In genomic region chr17:12673788-12674187, GRCh38 we compare ENCODE assay signal across 19 cellular contexts. TPM values are rescaled to one million over a fixed set of nuclear protein-coding genes. Genes with fewer than 3 reads are reported as not detected.
DNase-seq lines count a peak whose midpoint lies in the region; ATAC-seq, FAIRE-seq and TF ChIP-seq lines count a peak whose summit lies in the region.
"Had no signal": no experiment of that assay in that cellular context is flagged by ENCODE, and none has a peak within 500 bp of the region (broad histone marks: within the 10 kb centered on the region; RNA-seq: fewer than 3 reads in every experiment).

No MANE protein-coding gene starts in this region.

- H3K27ac ChIP-seq in left ventricle myocardium inferior (replicated peaks) (peak overlapping the region; percentile 10), sigmoid colon (peak overlapping the region in 3 of 4 donors; percentile 1 to 97 (median 91)), small intestine (ENCODE audit: low read depth in 1 of 2, low read length in 1 of 2) (no peak overlapping the region)
- H3K27ac ChIP-seq: C4-2B had no signal

- no peak for TF ChIP-seq EP300 in sigmoid colon (IDR thresholded peaks at IDR 0.05)

- H3K4me1 ChIP-seq in left ventricle myocardium inferior (peaks cover 57% of the 10 kb centered on the region), sigmoid colon (peaks cover 0 to 84% (median 43%) of the 10 kb centered on the region in 4 donors), small intestine (ENCODE audit: control insufficient read depth in 2 of 2, insufficient read depth in 1 of 2, low read depth in 1 of 2, low read length in 1 of 2) (no peaks in the 10 kb centered on the region)

- DNase-seq in left ventricle myocardium inferior (no peak), Right ventricle myocardium superior (no peak), NOMO-1 treated with dmso at 0.1 percent for 144 hours (lab: John Stamatoyannopoulos, UW; ENCODE audit: unreplicated experiment) (peak; percentile 9), choroid plexus epithelial cell (ENCODE audit: low read depth) (peak; percentile 41), sigmoid colon (no peak), COR-L47 (lab: John Stamatoyannopoulos, UW) (no peak), NCI-H1694 (lab: John Stamatoyannopoulos, UW) (no peak), small intestine (no peak)
- DNase-seq: activated CD4-positive, CD25-positive, alpha-beta regulatory T cell treated with anti-CD3 and anti-CD28 coated beads, Interleukin-2, amount 50 U/mL, for 72 hours; activated naive CD8-positive, alpha-beta T cell treated with anti-CD3 and anti-CD28 coated beads, Interleukin-2, amount 10 ng/mL, durations not matched to agents 7 days and 5 days; heart left ventricle; NCI-H1105; NCI-H69; nucleus accumbens had no signal

- no peak for ATAC-seq in Right ventricle myocardium superior (ENCODE audit: poor library complexity)
- ATAC-seq: K562 had no signal

- H3K4me3 ChIP-seq in left ventricle myocardium inferior, result no peak overlapping the region
- H3K4me3 ChIP-seq in choroid plexus epithelial cell (ENCODE audit: low read depth, low read length), result no peak overlapping the region
- no peak overlapping the region for H3K4me3 ChIP-seq in sigmoid colon
- H3K4me3 ChIP-seq in small intestine (ENCODE audit: low read depth in 1 of 2, low read length in 2 of 2), result no peak overlapping the region
- H3K4me3 ChIP-seq: heart left ventricle, K562 had no signal

- WGBS in sigmoid colon, 2 donors, result 86 to 90% methylated on average over 3 of the region's 3 CpGs
- WGBS in small intestine, 3 donors, result 79 to 85% (median 81%) methylated on average over 3 of the region's 3 CpGs

- intact Hi-C loops in left ventricle myocardium inferior (cut with micrococcal nuclease), result no loop called here
- intact Hi-C loops in Right ventricle myocardium superior (cut with DNase I), result no loop called here
- intact Hi-C loops in sigmoid colon (cut with DNase I), result no loop called here

- no peaks in the 10 kb centered on the region for H3K27me3 ChIP-seq in left ventricle myocardium inferior (ENCODE audit: low read depth)
- H3K27me3 ChIP-seq in sigmoid colon, result no peaks in the 10 kb centered on the region
- peaks cover 0 to 3% of the 10 kb centered on the region in 2 donors for H3K27me3 ChIP-seq in small intestine (ENCODE audit: control insufficient read depth in 2 of 2, insufficient read depth in 2 of 2, low read length in 2 of 2)
- H3K27me3 ChIP-seq: heart left ventricle had no signal

- no peak for TF ChIP-seq POLR2A in sigmoid colon (IDR thresholded peaks at IDR 0.05)

- no peak for TF ChIP-seq CTCF in left ventricle myocardium inferior (IDR thresholded peaks at IDR 0.05; ENCODE audit: borderline replicate concordance)
- TF ChIP-seq CTCF in choroid plexus epithelial cell (conservative IDR thresholded peaks at IDR 0.05; ENCODE audit: low read depth, low read length), result no peak
- TF ChIP-seq CTCF in sigmoid colon (IDR thresholded peaks at IDR 0.05), result no peak

- no peaks in the 10 kb centered on the region for H3K9me3 ChIP-seq in left ventricle myocardium inferior (replicated peaks)
- no peaks in the 10 kb centered on the region for H3K9me3 ChIP-seq in sigmoid colon
- no peaks in the 10 kb centered on the region for H3K9me3 ChIP-seq in small intestine (ENCODE audit: control insufficient read depth, low read depth)

- H3K36me3 ChIP-seq in left ventricle myocardium inferior (no peaks in the 10 kb centered on the region), sigmoid colon (no peaks in the 10 kb centered on the region), small intestine (ENCODE audit: control insufficient read depth in 2 of 2, insufficient read depth in 2 of 2, low read length in 2 of 2) (no peaks in the 10 kb centered on the region)
- H3K36me3 ChIP-seq: heart left ventricle had no signal

- no peak for FAIRE-seq in small intestine (lab: Jason Lieb, UNC)
- FAIRE-seq: K562 had no signal

RNA-seq across cellular contexts. Expression of gene MYOCD, which starts 8.1 kb away (rescaled TPM):
- total RNA-seq in left ventricle myocardium inferior (57.3 TPM), Right ventricle myocardium superior (33.7 TPM), sigmoid colon (100 to 1,000 TPM; 108 to 168 (median 120) TPM)
- polyA plus RNA-seq in sigmoid colon (1 to 10 TPM in 1 of 3 donors, under 1 TPM in 2; 0.46 to 5.9 (median 0.60) TPM), small intestine (1 to 10 TPM in 2 of 3 donors, under 1 TPM in 1; under 0.01 to 3.1 (median 1.1) TPM)
- total RNA-seq: A673; activated naive CD8-positive, alpha-beta T cell treated with anti-CD3 and anti-CD28 coated beads, Interleukin-2, amount 10 ng/mL, durations not matched to agents 7 days and 5 days; activated T-helper 1 cell treated with anti-CD3 and anti-CD28 coated beads, Interleukin-12 subunit alpha, Interleukin-12 subunit beta, Interleukin-2, Interleukin-4 antibody, amounts not matched to agents 30 ng/mL and 10 ng/mL and 1 ng/mL, durations not matched to agents 14 hours and 24 hours and 36 hours; K562; renal cortical epithelial cell had no signal
- polyA plus RNA-seq: K562 had no signal

Comparison
In these comparisons a context has a peak if more than half of its experiments do, and no peak if none do; other contexts are left out.
1. DNase-seq: peak in NOMO-1 treated with dmso at 0.1 percent for 144 hours (single experiment) and choroid plexus epithelial cell (single experiment); none in left ventricle myocardium inferior (single experiment), Right ventricle myocardium superior (single experiment), sigmoid colon (single experiment), COR-L47 (single experiment), NCI-H1694 (single experiment) and small intestine (single experiment).
2. H3K27ac ChIP-seq: peak in left ventricle myocardium inferior (single experiment) and sigmoid colon (3 of 4); none in small intestine (0 of 2).